2 cellular contexts compared by ENCODE assay signal in the genomic region with DNA sequence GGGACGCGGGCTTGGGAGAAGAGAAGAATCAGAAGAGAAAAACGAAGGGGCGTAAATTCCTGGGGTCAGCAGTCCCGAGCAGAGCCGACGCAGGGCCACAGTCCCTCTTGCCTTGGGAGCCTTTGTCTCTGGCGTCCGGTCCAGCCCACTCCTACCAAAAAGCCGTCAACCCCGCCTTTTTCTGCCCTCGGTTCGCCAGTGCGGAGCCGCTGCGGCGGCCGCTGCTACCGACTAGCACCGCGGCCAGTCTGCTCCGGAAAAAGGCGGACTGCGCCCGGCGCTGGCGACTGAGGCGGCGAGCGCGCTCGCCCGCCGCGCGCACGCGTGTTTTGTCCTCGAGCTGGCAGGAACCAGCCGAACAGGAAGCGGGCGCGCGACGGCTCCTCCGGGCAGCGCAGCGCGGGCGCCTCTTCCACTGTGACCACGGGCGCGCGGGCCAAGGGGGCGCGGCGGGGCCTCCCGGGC.
TF ChIP-seq lines count a peak whose summit lies in the region.

No MANE protein-coding gene starts in this region.

TF ChIP-seq in GM12878, 131 proteins besides CTCF, POLR2A, EP300 and RAD21 (continues in another document):
- TF ChIP-seq, protein P1, sequence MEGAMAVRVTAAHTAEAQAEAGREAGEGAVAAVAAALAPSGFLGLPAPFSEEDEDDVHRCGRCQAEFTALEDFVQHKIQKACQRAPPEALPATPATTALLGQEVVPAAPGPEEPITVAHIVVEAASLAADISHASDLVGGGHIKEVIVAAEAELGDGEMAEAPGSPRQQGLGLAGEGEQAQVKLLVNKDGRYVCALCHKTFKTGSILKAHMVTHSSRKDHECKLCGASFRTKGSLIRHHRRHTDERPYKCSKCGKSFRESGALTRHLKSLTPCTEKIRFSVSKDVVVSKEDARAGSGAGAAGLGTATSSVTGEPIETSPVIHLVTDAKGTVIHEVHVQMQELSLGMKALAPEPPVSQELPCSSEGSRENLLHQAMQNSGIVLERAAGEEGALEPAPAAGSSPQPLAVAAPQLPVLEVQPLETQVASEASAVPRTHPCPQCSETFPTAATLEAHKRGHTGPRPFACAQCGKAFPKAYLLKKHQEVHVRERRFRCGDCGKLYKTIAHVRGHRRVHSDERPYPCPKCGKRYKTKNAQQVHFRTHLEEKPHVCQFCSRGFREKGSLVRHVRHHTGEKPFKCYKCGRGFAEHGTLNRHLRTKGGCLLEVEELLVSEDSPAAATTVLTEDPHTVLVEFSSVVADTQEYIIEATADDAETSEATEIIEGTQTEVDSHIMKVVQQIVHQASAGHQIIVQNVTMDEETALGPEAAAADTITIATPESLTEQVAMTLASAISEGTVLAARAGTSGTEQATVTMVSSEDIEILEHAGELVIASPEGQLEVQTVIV (IDR thresholded peaks at IDR 0.05; ENCODE audit: borderline replicate concordance, partially characterized antibody) = peak; percentile 4
- TF ChIP-seq, protein P2, sequence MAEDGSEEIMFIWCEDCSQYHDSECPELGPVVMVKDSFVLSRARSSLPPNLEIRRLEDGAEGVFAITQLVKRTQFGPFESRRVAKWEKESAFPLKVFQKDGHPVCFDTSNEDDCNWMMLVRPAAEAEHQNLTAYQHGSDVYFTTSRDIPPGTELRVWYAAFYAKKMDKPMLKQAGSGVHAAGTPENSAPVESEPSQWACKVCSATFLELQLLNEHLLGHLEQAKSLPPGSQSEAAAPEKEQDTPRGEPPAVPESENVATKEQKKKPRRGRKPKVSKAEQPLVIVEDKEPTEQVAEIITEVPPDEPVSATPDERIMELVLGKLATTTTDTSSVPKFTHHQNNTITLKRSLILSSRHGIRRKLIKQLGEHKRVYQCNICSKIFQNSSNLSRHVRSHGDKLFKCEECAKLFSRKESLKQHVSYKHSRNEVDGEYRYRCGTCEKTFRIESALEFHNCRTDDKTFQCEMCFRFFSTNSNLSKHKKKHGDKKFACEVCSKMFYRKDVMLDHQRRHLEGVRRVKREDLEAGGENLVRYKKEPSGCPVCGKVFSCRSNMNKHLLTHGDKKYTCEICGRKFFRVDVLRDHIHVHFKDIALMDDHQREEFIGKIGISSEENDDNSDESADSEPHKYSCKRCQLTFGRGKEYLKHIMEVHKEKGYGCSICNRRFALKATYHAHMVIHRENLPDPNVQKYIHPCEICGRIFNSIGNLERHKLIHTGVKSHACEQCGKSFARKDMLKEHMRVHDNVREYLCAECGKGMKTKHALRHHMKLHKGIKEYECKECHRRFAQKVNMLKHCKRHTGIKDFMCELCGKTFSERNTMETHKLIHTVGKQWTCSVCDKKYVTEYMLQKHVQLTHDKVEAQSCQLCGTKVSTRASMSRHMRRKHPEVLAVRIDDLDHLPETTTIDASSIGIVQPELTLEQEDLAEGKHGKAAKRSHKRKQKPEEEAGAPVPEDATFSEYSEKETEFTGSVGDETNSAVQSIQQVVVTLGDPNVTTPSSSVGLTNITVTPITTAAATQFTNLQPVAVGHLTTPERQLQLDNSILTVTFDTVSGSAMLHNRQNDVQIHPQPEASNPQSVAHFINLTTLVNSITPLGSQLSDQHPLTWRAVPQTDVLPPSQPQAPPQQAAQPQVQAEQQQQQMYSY (CRISPR knock-in tag; IDR thresholded peaks at IDR 0.05) = no peak
- TF ChIP-seq TARDBP (IDR thresholded peaks at IDR 0.05; ENCODE audit: borderline replicate concordance) = 0 out of 2 replicates have a peak, but pooled peaks have one; percentile 10
- TF ChIP-seq POLR2AphosphoS5 (IDR thresholded peaks at IDR 0.05; ENCODE audit: low read length) = peak; percentile 38; the same call in 1 of the 2 replicates
- 0 out of 2 replicates have a peak, but pooled peaks have one; percentile 67 for TF ChIP-seq ASH2L (IDR thresholded peaks at IDR 0.05; ENCODE audit: borderline replicate concordance, low read depth)
- no peak for TF ChIP-seq SMC3 (IDR thresholded peaks at IDR 0.05; ENCODE audit: borderline replicate concordance, low read length)
- TF ChIP-seq RUNX3 (IDR thresholded peaks at IDR 0.05; ENCODE audit: low read length) = 0 out of 2 replicates have a peak, but pooled peaks have one; percentile 9
- TF ChIP-seq, protein P3, sequence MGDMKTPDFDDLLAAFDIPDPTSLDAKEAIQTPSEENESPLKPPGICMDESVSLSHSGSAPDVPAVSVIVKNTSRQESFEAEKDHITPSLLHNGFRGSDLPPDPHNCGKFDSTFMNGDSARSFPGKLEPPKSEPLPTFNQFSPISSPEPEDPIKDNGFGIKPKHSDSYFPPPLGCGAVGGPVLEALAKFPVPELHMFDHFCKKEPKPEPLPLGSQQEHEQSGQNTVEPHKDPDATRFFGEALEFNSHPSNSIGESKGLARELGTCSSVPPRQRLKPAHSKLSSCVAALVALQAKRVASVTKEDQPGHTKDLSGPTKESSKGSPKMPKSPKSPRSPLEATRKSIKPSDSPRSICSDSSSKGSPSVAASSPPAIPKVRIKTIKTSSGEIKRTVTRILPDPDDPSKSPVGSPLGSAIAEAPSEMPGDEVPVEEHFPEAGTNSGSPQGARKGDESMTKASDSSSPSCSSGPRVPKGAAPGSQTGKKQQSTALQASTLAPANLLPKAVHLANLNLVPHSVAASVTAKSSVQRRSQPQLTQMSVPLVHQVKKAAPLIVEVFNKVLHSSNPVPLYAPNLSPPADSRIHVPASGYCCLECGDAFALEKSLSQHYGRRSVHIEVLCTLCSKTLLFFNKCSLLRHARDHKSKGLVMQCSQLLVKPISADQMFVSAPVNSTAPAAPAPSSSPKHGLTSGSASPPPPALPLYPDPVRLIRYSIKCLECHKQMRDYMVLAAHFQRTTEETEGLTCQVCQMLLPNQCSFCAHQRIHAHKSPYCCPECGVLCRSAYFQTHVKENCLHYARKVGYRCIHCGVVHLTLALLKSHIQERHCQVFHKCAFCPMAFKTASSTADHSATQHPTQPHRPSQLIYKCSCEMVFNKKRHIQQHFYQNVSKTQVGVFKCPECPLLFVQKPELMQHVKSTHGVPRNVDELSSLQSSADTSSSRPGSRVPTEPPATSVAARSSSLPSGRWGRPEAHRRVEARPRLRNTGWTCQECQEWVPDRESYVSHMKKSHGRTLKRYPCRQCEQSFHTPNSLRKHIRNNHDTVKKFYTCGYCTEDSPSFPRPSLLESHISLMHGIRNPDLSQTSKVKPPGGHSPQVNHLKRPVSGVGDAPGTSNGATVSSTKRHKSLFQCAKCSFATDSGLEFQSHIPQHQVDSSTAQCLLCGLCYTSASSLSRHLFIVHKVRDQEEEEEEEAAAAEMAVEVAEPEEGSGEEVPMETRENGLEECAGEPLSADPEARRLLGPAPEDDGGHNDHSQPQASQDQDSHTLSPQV (IDR thresholded peaks at IDR 0.05) = 0 out of 2 replicates have a peak, but pooled peaks have one; percentile 65
- TF ChIP-seq SMARCA5 (IDR thresholded peaks at IDR 0.05) = peak; percentile 35; the same call in 1 of the 2 replicates
- peak; percentile 17; the same call in 1 of the 2 replicates for TF ChIP-seq ZNF217 (IDR thresholded peaks at IDR 0.05)

TF ChIP-seq in HepG2, 621 proteins besides CTCF, POLR2A, EP300 and RAD21 (continues in another document):
- 0 out of 2 replicates have a peak, but pooled peaks have one; percentile 54 for TF ChIP-seq ZNF674 (CRISPR knock-in tag; IDR thresholded peaks at IDR 0.05; ENCODE audit: low read depth)
- TF ChIP-seq, protein P4, sequence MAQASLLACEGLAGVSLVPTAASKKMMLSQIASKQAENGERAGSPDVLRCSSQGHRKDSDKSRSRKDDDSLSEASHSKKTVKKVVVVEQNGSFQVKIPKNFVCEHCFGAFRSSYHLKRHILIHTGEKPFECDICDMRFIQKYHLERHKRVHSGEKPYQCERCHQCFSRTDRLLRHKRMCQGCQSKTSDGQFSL (CRISPR knock-in tag; IDR thresholded peaks at IDR 0.05) = no peak
- no peak for TF ChIP-seq ZSCAN30 (CRISPR knock-in tag; IDR thresholded peaks at IDR 0.05)
- TF ChIP-seq SOX5 (CRISPR knock-in tag; IDR thresholded peaks at IDR 0.05; ENCODE audit: borderline replicate concordance) = no peak
- no peak for TF ChIP-seq ZNF451 (CRISPR knock-in tag; IDR thresholded peaks at IDR 0.05)
- TF ChIP-seq MED1 (CRISPR knock-in tag; IDR thresholded peaks at IDR 0.05) = no peak
- TF ChIP-seq U2AF1 (optimal IDR thresholded peaks at IDR 0.05; ENCODE audit: low read depth, low read length) = no peak
- TF ChIP-seq REXO4 (CRISPR knock-in tag; IDR thresholded peaks at IDR 0.05; ENCODE audit: borderline replicate concordance) = 0 out of 2 replicates have a peak, but pooled peaks have one; percentile 28
- no peak for TF ChIP-seq HOXA3 (CRISPR knock-in tag; IDR thresholded peaks at IDR 0.05)
- TF ChIP-seq, protein P5, sequence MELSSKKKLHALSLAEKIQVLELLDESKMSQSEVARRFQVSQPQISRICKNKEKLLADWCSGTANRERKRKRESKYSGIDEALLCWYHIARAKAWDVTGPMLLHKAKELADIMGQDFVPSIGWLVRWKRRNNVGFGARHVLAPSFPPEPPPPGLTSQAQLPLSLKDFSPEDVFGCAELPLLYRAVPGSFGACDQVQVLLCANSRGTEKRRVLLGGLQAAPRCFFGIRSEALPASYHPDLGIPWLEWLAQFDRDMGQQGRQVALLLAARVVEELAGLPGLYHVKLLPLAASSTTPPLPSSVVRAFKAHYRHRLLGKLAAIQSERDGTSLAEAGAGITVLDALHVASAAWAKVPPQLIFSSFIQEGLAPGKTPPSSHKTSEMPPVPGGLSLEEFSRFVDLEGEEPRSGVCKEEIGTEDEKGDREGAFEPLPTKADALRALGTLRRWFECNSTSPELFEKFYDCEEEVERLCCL (CRISPR knock-in tag; IDR thresholded peaks at IDR 0.05; ENCODE audit: borderline replicate concordance) = no peak
- TF ChIP-seq, protein P6, sequence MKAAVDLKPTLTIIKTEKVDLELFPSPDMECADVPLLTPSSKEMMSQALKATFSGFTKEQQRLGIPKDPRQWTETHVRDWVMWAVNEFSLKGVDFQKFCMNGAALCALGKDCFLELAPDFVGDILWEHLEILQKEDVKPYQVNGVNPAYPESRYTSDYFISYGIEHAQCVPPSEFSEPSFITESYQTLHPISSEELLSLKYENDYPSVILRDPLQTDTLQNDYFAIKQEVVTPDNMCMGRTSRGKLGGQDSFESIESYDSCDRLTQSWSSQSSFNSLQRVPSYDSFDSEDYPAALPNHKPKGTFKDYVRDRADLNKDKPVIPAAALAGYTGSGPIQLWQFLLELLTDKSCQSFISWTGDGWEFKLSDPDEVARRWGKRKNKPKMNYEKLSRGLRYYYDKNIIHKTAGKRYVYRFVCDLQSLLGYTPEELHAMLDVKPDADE (CRISPR knock-in tag; IDR thresholded peaks at IDR 0.05) = no peak
- 0 out of 2 replicates have a peak, but pooled peaks have one; percentile 13 for TF ChIP-seq ZFP37 (CRISPR knock-in tag; IDR thresholded peaks at IDR 0.05; ENCODE audit: borderline replicate concordance)
- TF ChIP-seq, protein P7, sequence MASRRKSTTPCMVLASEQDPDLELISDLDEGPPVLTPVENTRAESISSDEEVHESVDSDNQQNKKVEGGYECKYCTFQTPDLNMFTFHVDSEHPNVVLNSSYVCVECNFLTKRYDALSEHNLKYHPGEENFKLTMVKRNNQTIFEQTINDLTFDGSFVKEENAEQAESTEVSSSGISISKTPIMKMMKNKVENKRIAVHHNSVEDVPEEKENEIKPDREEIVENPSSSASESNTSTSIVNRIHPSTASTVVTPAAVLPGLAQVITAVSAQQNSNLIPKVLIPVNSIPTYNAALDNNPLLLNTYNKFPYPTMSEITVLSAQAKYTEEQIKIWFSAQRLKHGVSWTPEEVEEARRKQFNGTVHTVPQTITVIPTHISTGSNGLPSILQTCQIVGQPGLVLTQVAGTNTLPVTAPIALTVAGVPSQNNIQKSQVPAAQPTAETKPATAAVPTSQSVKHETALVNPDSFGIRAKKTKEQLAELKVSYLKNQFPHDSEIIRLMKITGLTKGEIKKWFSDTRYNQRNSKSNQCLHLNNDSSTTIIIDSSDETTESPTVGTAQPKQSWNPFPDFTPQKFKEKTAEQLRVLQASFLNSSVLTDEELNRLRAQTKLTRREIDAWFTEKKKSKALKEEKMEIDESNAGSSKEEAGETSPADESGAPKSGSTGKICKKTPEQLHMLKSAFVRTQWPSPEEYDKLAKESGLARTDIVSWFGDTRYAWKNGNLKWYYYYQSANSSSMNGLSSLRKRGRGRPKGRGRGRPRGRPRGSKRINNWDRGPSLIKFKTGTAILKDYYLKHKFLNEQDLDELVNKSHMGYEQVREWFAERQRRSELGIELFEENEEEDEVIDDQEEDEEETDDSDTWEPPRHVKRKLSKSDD (CRISPR knock-in tag; IDR thresholded peaks at IDR 0.05; ENCODE audit: low read depth) = no peak
- no peak for TF ChIP-seq BCL6 (CRISPR knock-in tag; IDR thresholded peaks at IDR 0.05)
- TF ChIP-seq ZMYM2 (CRISPR knock-in tag; IDR thresholded peaks at IDR 0.05) = no peak
- peak; percentile 17; the same call in 1 of the 2 replicates for TF ChIP-seq ZNF431 (CRISPR knock-in tag; IDR thresholded peaks at IDR 0.05; ENCODE audit: borderline replicate concordance, low read depth)
- no peak; the same call in 1 of the 2 replicates for TF ChIP-seq CCDC6 (CRISPR knock-in tag; IDR thresholded peaks at IDR 0.05)
- TF ChIP-seq YEATS4 (CRISPR knock-in tag; IDR thresholded peaks at IDR 0.05; ENCODE audit: borderline replicate concordance) = peak; percentile 42; the same call in 1 of the 2 replicates
- TF ChIP-seq SAFB2 (CRISPR knock-in tag; IDR thresholded peaks at IDR 0.05; ENCODE audit: borderline replicate concordance, low read depth) = 0 out of 2 replicates have a peak, but pooled peaks have one; percentile 8
- TF ChIP-seq ZNF225 (CRISPR knock-in tag; IDR thresholded peaks at IDR 0.05) = no peak
- peak; percentile 71 for TF ChIP-seq AGO2 (optimal IDR thresholded peaks at IDR 0.05; ENCODE audit: low read depth, low read length)
- TF ChIP-seq ZNF350 (CRISPR knock-in tag; IDR thresholded peaks at IDR 0.05; ENCODE audit: borderline replicate concordance, low read depth) = no peak
- TF ChIP-seq PAX8 (CRISPR knock-in tag; IDR thresholded peaks at IDR 0.05; ENCODE audit: borderline replicate concordance) = no peak; the same call in 1 of the 2 replicates
- 0 out of 2 replicates have a peak, but pooled peaks have one; percentile 0 for TF ChIP-seq ZNF329 (CRISPR knock-in tag; IDR thresholded peaks at IDR 0.05; ENCODE audit: low read depth)
- peak; percentile 37; the same call in 1 of the 2 replicates for TF ChIP-seq MYNN (CRISPR knock-in tag; IDR thresholded peaks at IDR 0.05; ENCODE audit: low read depth)
- peak; percentile 24; the same call in 1 of the 2 replicates for TF ChIP-seq CENPT (CRISPR knock-in tag; IDR thresholded peaks at IDR 0.05; ENCODE audit: low read depth)
- TF ChIP-seq TGIF2 (CRISPR knock-in tag; IDR thresholded peaks at IDR 0.05) = 0 out of 2 replicates have a peak, but pooled peaks have one; percentile 4
- 0 out of 2 replicates have a peak, but pooled peaks have one; percentile 22 for TF ChIP-seq GFI1 (CRISPR knock-in tag; IDR thresholded peaks at IDR 0.05; ENCODE audit: borderline replicate concordance)
- no peak for TF ChIP-seq ZNF230 (CRISPR knock-in tag; IDR thresholded peaks at IDR 0.05)
- TF ChIP-seq, protein P8, sequence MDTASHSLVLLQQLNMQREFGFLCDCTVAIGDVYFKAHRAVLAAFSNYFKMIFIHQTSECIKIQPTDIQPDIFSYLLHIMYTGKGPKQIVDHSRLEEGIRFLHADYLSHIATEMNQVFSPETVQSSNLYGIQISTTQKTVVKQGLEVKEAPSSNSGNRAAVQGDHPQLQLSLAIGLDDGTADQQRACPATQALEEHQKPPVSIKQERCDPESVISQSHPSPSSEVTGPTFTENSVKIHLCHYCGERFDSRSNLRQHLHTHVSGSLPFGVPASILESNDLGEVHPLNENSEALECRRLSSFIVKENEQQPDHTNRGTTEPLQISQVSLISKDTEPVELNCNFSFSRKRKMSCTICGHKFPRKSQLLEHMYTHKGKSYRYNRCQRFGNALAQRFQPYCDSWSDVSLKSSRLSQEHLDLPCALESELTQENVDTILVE (CRISPR knock-in tag; IDR thresholded peaks at IDR 0.05) = no peak
- no peak for TF ChIP-seq ZNF260 (CRISPR knock-in tag; IDR thresholded peaks at IDR 0.05; ENCODE audit: borderline replicate concordance, low read depth)
- no peak for TF ChIP-seq TBL1XR1 (IDR thresholded peaks at IDR 0.05; ENCODE audit: borderline replicate concordance, low read length, partially characterized antibody)
- 0 out of 2 replicates have a peak, but pooled peaks have one; percentile 5 for TF ChIP-seq NRL (CRISPR knock-in tag; IDR thresholded peaks at IDR 0.05; ENCODE audit: borderline replicate concordance)
- peak; percentile 0; the same call in 1 of the 2 replicates for TF ChIP-seq SPEN (CRISPR knock-in tag; IDR thresholded peaks at IDR 0.05; ENCODE audit: low read depth)
